ENCODE assay signal across 11 cellular contexts in genomic region chr4:168815373-168816345, GRCh38.
DNase-seq lines count a peak whose midpoint lies in the region; TF ChIP-seq lines count a peak whose summit lies in the region.
"Had no signal": no experiment of that assay in that cellular context is flagged by ENCODE, and none has a peak within 500 bp of the region (broad histone marks: within the 10 kb centered on the region; RNA-seq: fewer than 3 reads in every experiment).

No MANE protein-coding gene starts in this region.

- TF ChIP-seq CTCF in stomach (IDR thresholded peaks at IDR 0.05), result no peak

- intact Hi-C loops in stomach (cut with DNase I; ENCODE audit: low total_unique reads), result no loop called here

- H3K4me3 ChIP-seq in HUES64 (ENCODE audit: low read length), result no peak overlapping the region
- H3K4me3 ChIP-seq in stomach, result peak overlapping the region in 1 of 4 donors; percentile 10
- H3K4me3 ChIP-seq: body of pancreas had no signal

- peak; percentile 72 for DNase-seq in dermis blood vessel endothelial cell
- peak; percentile 30 to 86 for DNase-seq in lung microvascular endothelial cell (ENCODE audit: low read depth in 2 of 2)
- DNase-seq in stomach, result no peak
- no peak for DNase-seq in SK-N-DZ (ENCODE audit: low spot score)
- DNase-seq in NK-92 (lab: John Stamatoyannopoulos, UW; ENCODE audit: unreplicated experiment), result no peak
- no peak for DNase-seq in activated CD8-positive, alpha-beta memory T cell treated with anti-CD3 and anti-CD28 coated beads for 24 hours
- DNase-seq in DMS53 (lab: John Stamatoyannopoulos, UW), result no peak
- DNase-seq: activated CD4-positive, alpha-beta T cell treated with anti-CD3 and anti-CD28 coated beads for 1 hour; KBM-7 had no signal

- H3K27ac ChIP-seq in HUES64 (ENCODE audit: low read depth, low read length), result peak overlapping the region; percentile 71
- H3K27ac ChIP-seq in stomach, result peak overlapping the region; percentile 35 to 89 (median 79)

- peak; percentile 14 for TF ChIP-seq EP300 in stomach (IDR thresholded peaks at IDR 0.05)

- TF ChIP-seq POLR2A in stomach (IDR thresholded peaks at IDR 0.05), result no peak

- H3K36me3 ChIP-seq in HUES64 (ENCODE audit: insufficient read depth, low read length) (no peaks in the 10 kb centered on the region), stomach (no peaks in the 10 kb centered on the region)

- WGBS in HUES64, result 79% methylated on average over 12 of the region's 14 CpGs
- 57 to 68% (median 64%) methylated on average over 14 of the region's 14 CpGs for WGBS in stomach, 5 donors

- H3K4me1 ChIP-seq in HUES64 (ENCODE audit: insufficient read depth, low read length) (peaks cover 49% of the 10 kb centered on the region), stomach (peaks cover 5 to 65% (median 42%) of the 10 kb centered on the region in 4 donors)

- H3K9ac ChIP-seq in HUES64 (ENCODE audit: low read depth, low read length), result peak overlapping the region; percentile 10; the same call in 1 of the 2 replicates

- H3K9me3 ChIP-seq in HUES64 (ENCODE audit: insufficient read depth, low read depth, low read length) (no peaks in the 10 kb centered on the region), stomach (no peaks in the 10 kb centered on the region)
- H3K9me3 ChIP-seq: body of pancreas had no signal

- H3K27me3 ChIP-seq in HUES64 (ENCODE audit: insufficient read depth, low read length) (no peaks in the 10 kb centered on the region), stomach (no peaks in the 10 kb centered on the region)

Comparison
In these comparisons a context has a peak if more than half of its experiments do, and no peak if none do; other contexts are left out.
1. DNase-seq: peak in dermis blood vessel endothelial cell (single experiment) and lung microvascular endothelial cell (2 of 2); none in stomach (single experiment), SK-N-DZ (single experiment), NK-92 (single experiment), activated CD8-positive, alpha-beta memory T cell treated with anti-CD3 and anti-CD28 coated beads for 24 hours (single experiment) and DMS53 (single experiment).